ENCODE assay signal across 15 cellular contexts in genomic region chr5:53339962-53340540, GRCh38.
"Had no signal": no experiment of that assay in that cellular context is flagged by ENCODE, and none has a peak within 500 bp of the region (broad histone marks: within the 10 kb centered on the region; RNA-seq: fewer than 3 reads in every experiment).

No MANE protein-coding gene starts in this region.

- H3K36me3 ChIP-seq: adrenal gland, prostate gland had no signal

- ATAC-seq: left colon; right cardiac atrium; stimulated activated naive B cell treated with anti-CD40 and anti-IgM and Interleukin-4, amounts not matched to agents 10 μg/mL and 1 μg/mL and 100 μg/mL, for 72 hours had no signal

- H3K9me3 ChIP-seq: adrenal gland, prostate gland had no signal

- H3K4me1 ChIP-seq: adrenal gland, prostate gland had no signal

- H3K4me3 ChIP-seq: adrenal gland, dorsolateral prefrontal cortex, lung, prostate gland had no signal

- H3K27ac ChIP-seq: adrenal gland, dorsolateral prefrontal cortex, prostate gland had no signal

- H3K27me3 ChIP-seq: adrenal gland had no signal

- DNase-seq: activated CD4-positive, alpha-beta T cell treated with anti-CD3 and anti-CD28 coated beads, Interleukin-2, amount 50 U/mL, for 1 hour; activated CD4-positive, CD25-positive, alpha-beta regulatory T cell treated with anti-CD3 and anti-CD28 coated beads, Interleukin-2, amount 50 U/mL, for 72 hours; activated CD8-positive, alpha-beta memory T cell treated with anti-CD3 and anti-CD28 coated beads, Interleukin-2, amount 50 U/mL, for 4 hours; activated effector memory CD4-positive, alpha-beta T cell treated with anti-CD3 and anti-CD28 coated beads, Interleukin-2, amount 50 U/mL, for 16 hours; activated T-cell treated with anti-CD3 and anti-CD28 coated beads, Interleukin-2, amount 50 U/mL, for 48 hours; adrenal gland; dorsolateral prefrontal cortex; endodermal cell; erythroblast; left colon; right cardiac atrium; SHP77 treated with DMSO at 0.1 percent for 48 hours; stimulated activated naive B cell treated with anti-CD40 and anti-IgM and Interleukin-4, amounts not matched to agents 10 μg/mL and 1 μg/mL and 100 μg/mL, for 72 hours had no signal
